ENCODE assay signal across 20 cellular contexts in the genomic region with DNA sequence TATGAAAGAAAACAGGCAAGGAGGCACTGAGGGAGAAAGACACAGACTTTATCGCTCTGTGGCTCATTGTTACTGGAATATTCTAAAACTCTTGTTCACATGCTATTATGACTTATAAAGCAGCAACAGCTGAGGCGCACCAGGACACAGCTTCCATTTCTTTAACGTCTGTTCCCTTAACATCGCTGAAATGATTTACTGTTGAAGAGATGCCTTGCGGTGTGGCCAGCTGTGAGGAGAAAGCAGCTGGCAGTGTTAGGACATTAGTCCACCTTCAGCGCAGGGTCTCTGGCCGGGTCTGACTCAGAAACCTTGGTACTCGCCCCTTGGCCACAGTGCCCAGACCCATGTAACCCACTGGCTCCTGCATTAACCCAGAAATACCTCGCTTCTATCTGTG.
"Had no signal": no experiment of that assay in that cellular context is flagged by ENCODE, and none has a peak within 500 bp of the region (broad histone marks: within the 10 kb centered on the region; RNA-seq: fewer than 3 reads in every experiment).

No MANE protein-coding gene starts in this region.

- H3K9me3 Mint-ChIP-seq: activated B cell treated with CpG ODN at 0.5 μM for 24 hours; activated CD4-positive, alpha-beta memory T cell treated with anti-CD3 and anti-CD28 coated beads, Interleukin-2, amount 10 ng/mL, durations not matched to agents 7 days and 5 days; activated T-helper 17 cell treated with anti-CD3 and anti-CD28 coated beads, Interleukin-2, amount 50 U/mL, for 72 hours; dendritic cell treated with granulocyte-macrophage colony-stimulating factor and Interleukin-4, amounts not matched to agents 40 ng/mL and 50 ng/mL, for 4 days had no signal

- H3K9me3 ChIP-seq: lower lobe of right lung, tibial nerve had no signal

- H3K4me3 ChIP-seq: hepatocyte, lower lobe of right lung, tibial nerve had no signal

- H3K27me3 ChIP-seq: hepatocyte, tibial nerve had no signal

- ATAC-seq: activated CD8-positive, alpha-beta memory T cell treated with anti-CD3 and anti-CD28 coated beads, Interleukin-2, amount 10 ng/mL, durations not matched to agents 7 days and 5 days; activated T-helper 17 cell treated with anti-CD3 and anti-CD28 coated beads, Interleukin-2, amount 50 U/mL, for 72 hours; left cardiac atrium; lower lobe of right lung had no signal

- H2AFZ ChIP-seq: hepatocyte had no signal

- FAIRE-seq: astrocyte, islet of Langerhans, urothelium cell line had no signal

- H3K27me3 Mint-ChIP-seq: activated B cell treated with CpG ODN at 0.5 μM for 24 hours; activated T-helper 17 cell treated with anti-CD3 and anti-CD28 coated beads, Interleukin-2, amount 50 U/mL, for 72 hours; dendritic cell treated with granulocyte-macrophage colony-stimulating factor and Interleukin-4, amounts not matched to agents 40 ng/mL and 50 ng/mL, for 4 days had no signal

- H3K4me1 Mint-ChIP-seq: nephron progenitor cell had no signal

- DNase-seq: activated B cell treated with CpG ODN at 0.5 μM for 24 hours; activated CD4-positive, alpha-beta memory T cell treated with anti-CD3 and anti-CD28 coated beads, Interleukin-2, amount 10 ng/mL, durations not matched to agents 7 days and 5 days; activated CD4-positive, alpha-beta T cell treated with anti-CD3 and anti-CD28 coated beads for 48 hours; activated CD8-positive, alpha-beta memory T cell treated with anti-CD3 and anti-CD28 coated beads, Interleukin-2, amount 10 ng/mL, durations not matched to agents 7 days and 5 days; activated naive CD4-positive, alpha-beta T cell; activated T-cell treated with anti-CD3 and anti-CD28 coated beads, Interleukin-2, amount 50 U/mL, for 1 hour; effector memory CD4-positive, alpha-beta T cell; left cardiac atrium; lower lobe of right lung; nephron progenitor cell; stimulated activated CD4-positive, alpha-beta T cell treated with anti-CD3 and anti-CD28 coated beads, Interleukin-2, amount 100 ng/mL, for 24 hours; stimulated activated naive CD4-positive, alpha-beta T cell treated with Interleukin-2 at 50 U/mL for 16 hours; substantia nigra had no signal

- H3K4me3 Mint-ChIP-seq: activated CD4-positive, alpha-beta memory T cell treated with anti-CD3 and anti-CD28 coated beads, Interleukin-2, amount 10 ng/mL, durations not matched to agents 7 days and 5 days; dendritic cell treated with granulocyte-macrophage colony-stimulating factor and Interleukin-4, amounts not matched to agents 40 ng/mL and 50 ng/mL, for 4 days; nephron progenitor cell had no signal

- H3K27ac ChIP-seq: hepatocyte had no signal

- H3K4me2 ChIP-seq: hepatocyte had no signal

- H3K27ac Mint-ChIP-seq: activated B cell treated with CpG ODN at 0.5 μM for 24 hours; activated CD4-positive, alpha-beta memory T cell treated with anti-CD3 and anti-CD28 coated beads, Interleukin-2, amount 10 ng/mL, durations not matched to agents 7 days and 5 days; nephron progenitor cell had no signal
